In the genomic region with DNA sequence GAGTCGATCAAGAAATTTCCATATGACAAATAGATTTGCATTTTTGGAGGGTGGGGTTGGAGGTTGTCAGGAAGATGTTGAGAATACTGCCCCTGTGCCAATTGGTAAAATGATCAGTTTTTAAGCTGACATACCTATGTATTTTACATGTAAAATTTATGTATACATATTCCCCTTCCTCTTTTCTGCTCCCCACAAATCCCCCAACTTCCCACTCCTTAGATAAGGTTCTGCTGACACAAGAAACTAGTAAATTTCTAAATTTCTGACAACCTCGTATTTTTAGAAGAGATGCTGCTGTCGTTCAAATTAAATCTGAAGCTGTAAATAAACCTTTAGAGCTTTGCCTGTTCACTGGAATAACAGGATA, we compare ENCODE assay signal across 1 cellular context.
TF ChIP-seq lines count a peak whose summit lies in the region.

No MANE protein-coding gene starts in this region.

TF ChIP-seq in GM23338, 12 proteins besides CTCF, POLR2A, EP300 and RAD21 (continued from another document):
- TF ChIP-seq, protein P1, sequence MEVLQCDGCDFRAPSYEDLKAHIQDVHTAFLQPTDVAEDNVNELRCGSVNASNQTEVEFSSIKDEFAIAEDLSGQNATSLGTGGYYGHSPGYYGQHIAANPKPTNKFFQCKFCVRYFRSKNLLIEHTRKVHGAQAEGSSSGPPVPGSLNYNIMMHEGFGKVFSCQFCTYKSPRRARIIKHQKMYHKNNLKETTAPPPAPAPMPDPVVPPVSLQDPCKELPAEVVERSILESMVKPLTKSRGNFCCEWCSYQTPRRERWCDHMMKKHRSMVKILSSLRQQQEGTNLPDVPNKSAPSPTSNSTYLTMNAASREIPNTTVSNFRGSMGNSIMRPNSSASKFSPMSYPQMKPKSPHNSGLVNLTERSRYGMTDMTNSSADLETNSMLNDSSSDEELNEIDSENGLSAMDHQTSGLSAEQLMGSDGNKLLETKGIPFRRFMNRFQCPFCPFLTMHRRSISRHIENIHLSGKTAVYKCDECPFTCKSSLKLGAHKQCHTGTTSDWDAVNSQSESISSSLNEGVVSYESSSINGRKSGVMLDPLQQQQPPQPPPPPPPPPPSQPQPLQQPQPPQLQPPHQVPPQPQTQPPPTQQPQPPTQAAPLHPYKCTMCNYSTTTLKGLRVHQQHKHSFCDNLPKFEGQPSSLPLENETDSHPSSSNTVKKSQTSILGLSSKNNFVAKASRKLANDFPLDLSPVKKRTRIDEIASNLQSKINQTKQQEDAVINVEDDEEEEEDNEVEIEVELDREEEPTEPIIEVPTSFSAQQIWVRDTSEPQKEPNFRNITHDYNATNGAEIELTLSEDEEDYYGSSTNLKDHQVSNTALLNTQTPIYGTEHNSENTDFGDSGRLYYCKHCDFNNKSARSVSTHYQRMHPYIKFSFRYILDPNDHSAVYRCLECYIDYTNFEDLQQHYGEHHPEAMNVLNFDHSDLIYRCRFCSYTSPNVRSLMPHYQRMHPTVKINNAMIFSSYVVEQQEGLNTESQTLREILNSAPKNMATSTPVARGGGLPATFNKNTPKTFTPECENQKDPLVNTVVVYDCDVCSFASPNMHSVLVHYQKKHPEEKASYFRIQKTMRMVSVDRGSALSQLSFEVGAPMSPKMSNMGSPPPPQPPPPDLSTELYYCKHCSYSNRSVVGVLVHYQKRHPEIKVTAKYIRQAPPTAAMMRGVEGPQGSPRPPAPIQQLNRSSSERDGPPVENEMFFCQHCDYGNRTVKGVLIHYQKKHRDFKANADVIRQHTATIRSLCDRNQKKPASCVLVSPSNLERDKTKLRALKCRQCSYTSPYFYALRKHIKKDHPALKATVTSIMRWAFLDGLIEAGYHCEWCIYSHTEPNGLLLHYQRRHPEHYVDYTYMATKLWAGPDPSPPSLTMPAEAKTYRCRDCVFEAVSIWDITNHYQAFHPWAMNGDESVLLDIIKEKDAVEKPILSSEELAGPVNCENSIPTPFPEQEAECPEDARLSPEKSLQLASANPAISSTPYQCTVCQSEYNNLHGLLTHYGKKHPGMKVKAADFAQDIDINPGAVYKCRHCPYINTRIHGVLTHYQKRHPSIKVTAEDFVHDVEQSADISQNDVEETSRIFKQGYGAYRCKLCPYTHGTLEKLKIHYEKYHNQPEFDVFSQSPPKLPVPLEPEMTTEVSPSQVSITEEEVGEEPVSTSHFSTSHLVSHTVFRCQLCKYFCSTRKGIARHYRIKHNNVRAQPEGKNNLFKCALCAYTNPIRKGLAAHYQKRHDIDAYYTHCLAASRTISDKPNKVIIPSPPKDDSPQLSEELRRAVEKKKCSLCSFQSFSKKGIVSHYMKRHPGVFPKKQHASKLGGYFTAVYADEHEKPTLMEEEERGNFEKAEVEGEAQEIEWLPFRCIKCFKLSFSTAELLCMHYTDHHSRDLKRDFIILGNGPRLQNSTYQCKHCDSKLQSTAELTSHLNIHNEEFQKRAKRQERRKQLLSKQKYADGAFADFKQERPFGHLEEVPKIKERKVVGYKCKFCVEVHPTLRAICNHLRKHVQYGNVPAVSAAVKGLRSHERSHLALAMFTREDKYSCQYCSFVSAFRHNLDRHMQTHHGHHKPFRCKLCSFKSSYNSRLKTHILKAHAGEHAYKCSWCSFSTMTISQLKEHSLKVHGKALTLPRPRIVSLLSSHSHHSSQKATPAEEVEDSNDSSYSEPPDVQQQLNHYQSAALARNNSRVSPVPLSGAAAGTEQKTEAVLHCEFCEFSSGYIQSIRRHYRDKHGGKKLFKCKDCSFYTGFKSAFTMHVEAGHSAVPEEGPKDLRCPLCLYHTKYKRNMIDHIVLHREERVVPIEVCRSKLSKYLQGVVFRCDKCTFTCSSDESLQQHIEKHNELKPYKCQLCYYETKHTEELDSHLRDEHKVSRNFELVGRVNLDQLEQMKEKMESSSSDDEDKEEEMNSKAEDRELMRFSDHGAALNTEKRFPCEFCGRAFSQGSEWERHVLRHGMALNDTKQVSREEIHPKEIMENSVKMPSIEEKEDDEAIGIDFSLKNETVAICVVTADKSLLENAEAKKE (CRISPR knock-in tag; IDR thresholded peaks at IDR 0.05) = no peak
- TF ChIP-seq ZNF331 (CRISPR knock-in tag; IDR thresholded peaks at IDR 0.05; ENCODE audit: low read depth) (no peak), POLR2AphosphoS5 (IDR thresholded peaks at IDR 0.05; ENCODE audit: low read depth) (no peak), ZNF114 (CRISPR knock-in tag; IDR thresholded peaks at IDR 0.05) (no peak), EZH2 (IDR thresholded peaks at IDR 0.05; ENCODE audit: low read depth, unreplicated experiment) (no peak), NANOG (IDR thresholded peaks at IDR 0.05; ENCODE audit: borderline replicate concordance) (no peak), CREB1 (CRISPR knock-in tag; IDR thresholded peaks at IDR 0.05; ENCODE audit: low read depth) (no peak), JUNB (IDR thresholded peaks at IDR 0.05; ENCODE audit: unreplicated experiment) (no peak), STAT1 (IDR thresholded peaks at IDR 0.05; ENCODE audit: unreplicated experiment) (no peak)
- TF ChIP-seq, protein P2, sequence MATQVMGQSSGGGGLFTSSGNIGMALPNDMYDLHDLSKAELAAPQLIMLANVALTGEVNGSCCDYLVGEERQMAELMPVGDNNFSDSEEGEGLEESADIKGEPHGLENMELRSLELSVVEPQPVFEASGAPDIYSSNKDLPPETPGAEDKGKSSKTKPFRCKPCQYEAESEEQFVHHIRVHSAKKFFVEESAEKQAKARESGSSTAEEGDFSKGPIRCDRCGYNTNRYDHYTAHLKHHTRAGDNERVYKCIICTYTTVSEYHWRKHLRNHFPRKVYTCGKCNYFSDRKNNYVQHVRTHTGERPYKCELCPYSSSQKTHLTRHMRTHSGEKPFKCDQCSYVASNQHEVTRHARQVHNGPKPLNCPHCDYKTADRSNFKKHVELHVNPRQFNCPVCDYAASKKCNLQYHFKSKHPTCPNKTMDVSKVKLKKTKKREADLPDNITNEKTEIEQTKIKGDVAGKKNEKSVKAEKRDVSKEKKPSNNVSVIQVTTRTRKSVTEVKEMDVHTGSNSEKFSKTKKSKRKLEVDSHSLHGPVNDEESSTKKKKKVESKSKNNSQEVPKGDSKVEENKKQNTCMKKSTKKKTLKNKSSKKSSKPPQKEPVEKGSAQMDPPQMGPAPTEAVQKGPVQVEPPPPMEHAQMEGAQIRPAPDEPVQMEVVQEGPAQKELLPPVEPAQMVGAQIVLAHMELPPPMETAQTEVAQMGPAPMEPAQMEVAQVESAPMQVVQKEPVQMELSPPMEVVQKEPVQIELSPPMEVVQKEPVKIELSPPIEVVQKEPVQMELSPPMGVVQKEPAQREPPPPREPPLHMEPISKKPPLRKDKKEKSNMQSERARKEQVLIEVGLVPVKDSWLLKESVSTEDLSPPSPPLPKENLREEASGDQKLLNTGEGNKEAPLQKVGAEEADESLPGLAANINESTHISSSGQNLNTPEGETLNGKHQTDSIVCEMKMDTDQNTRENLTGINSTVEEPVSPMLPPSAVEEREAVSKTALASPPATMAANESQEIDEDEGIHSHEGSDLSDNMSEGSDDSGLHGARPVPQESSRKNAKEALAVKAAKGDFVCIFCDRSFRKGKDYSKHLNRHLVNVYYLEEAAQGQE (IDR thresholded peaks at IDR 0.05; ENCODE audit: unreplicated experiment) = no peak
- TF ChIP-seq, protein P3, sequence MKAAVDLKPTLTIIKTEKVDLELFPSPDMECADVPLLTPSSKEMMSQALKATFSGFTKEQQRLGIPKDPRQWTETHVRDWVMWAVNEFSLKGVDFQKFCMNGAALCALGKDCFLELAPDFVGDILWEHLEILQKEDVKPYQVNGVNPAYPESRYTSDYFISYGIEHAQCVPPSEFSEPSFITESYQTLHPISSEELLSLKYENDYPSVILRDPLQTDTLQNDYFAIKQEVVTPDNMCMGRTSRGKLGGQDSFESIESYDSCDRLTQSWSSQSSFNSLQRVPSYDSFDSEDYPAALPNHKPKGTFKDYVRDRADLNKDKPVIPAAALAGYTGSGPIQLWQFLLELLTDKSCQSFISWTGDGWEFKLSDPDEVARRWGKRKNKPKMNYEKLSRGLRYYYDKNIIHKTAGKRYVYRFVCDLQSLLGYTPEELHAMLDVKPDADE (IDR thresholded peaks at IDR 0.05) = no peak
